Comparison of ENCODE assay signal across 8 cellular contexts in genomic region chr15:90233701-90234518, GRCh38. TPM values are rescaled to one million over a fixed set of nuclear protein-coding genes. Genes with fewer than 3 reads are reported as not detected.
DNase-seq lines count a peak whose midpoint lies in the region; ATAC-seq and TF ChIP-seq lines count a peak whose summit lies in the region.

TSS of gene CIB1 (minus strand) at chr15:90233941. CDS start at chr15:90233885, 56 bp downstream.
A gene with protein sequence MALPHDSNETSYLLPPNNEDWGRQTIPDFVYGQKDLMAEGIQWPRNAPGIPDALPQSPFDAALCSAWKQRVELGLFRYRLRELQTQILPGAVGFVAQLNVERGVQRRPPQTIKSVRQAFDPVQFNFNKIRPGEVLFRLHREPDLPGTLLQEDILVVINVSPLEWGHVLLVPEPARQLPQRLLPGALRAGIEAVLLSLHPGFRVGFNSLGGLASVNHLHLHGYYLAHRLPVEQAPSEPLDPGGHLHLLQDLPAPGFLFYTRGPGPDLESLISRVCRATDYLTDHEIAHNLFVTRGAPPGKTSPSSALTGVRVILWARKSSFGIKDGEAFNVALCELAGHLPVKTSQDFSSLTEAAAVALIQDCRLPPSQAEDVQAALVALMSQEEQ (plus strand): TSS chr15:90234209. CDS start chr15:90240909, 6,700 bp downstream.

- peak within 1 kb of the TSS; percentile 86 for H3K27ac Mint-ChIP-seq in activated T-helper 2 cell treated with anti-CD3 and anti-CD28 coated beads, Interferon-gamma antibody, Interleukin-2, Interleukin-4, amounts not matched to agents 10 μg/mL and 5 μg/mL and 100 μg/mL, durations not matched to agents 14 hours and 24 hours and 36 hours
- peak within 1 kb of the TSS; percentile 99 for H3K27ac Mint-ChIP-seq in natural killer cell

- intact Hi-C loops in activated T-helper 2 cell treated with anti-CD3 and anti-CD28 coated beads, Interferon-gamma antibody, Interleukin-2, Interleukin-4, amounts not matched to agents 10 μg/mL and 5 μg/mL and 100 μg/mL, durations not matched to agents 14 hours and 24 hours and 36 hours (cut with micrococcal nuclease) = loop anchor here (1.0 to 10.0 kb wide), 6 partner anchors 31 to 701 kb away; partner anchors contain the start of genes HDDC3, NGRN, SEMA4B and UNC45A
- intact Hi-C loops in natural killer cell (cut with micrococcal nuclease) = loop anchor here (1.0 to 10.0 kb wide), 5 partner anchors 31 to 1621 kb away; partner anchors contain the start of genes NGRN and SLCO3A1

- peak; percentile 78 for ATAC-seq in RWPE2 (ENCODE audit: low read depth)
- ATAC-seq in natural killer cell = peak; percentile 79 to 93 (median 81)

- peak within 1 kb of the TSS; percentile 80 for H2AFZ ChIP-seq in Loucy (ENCODE audit: low read length)

- no peak for TF ChIP-seq CTCF in Loucy (conservative IDR thresholded peaks at IDR 0.05; ENCODE audit: low read length)
- TF ChIP-seq CTCF in RWPE2 (IDR thresholded peaks at IDR 0.05; ENCODE audit: poor library complexity, severe bottlenecking) = no peak
- no peak for TF ChIP-seq CTCF in fibroblast of mammary gland (conservative IDR thresholded peaks at IDR 0.05; ENCODE audit: control insufficient read depth, insufficient read depth, low read depth, low read length)
- TF ChIP-seq CTCF in natural killer cell (IDR thresholded peaks at IDR 0.05) = no peak

- H3K36me3 ChIP-seq in H7 (replicated peaks; ENCODE audit: control insufficient read depth, insufficient read depth, low read length) (peaks cover 3% of the 10 kb centered on the region), Loucy (ENCODE audit: insufficient read depth, low read length) (peaks cover 12% of the 10 kb centered on the region; the same call in 1 of the 2 replicates), RWPE2 (ENCODE audit: low read depth) (peaks cover 53% of the 10 kb centered on the region)

- DNase-seq in ELR (ENCODE audit: low read depth) (peak; percentile 96), H7 (peak; percentile 100), RWPE2 (ENCODE audit: low spot score) (peak; percentile 99), fibroblast of mammary gland (ENCODE audit: low read depth) (peak; percentile 94), natural killer cell (peak; percentile 95)
- peak; percentile 97 for DNase-seq in activated T-helper 2 cell treated with anti-CD3 and anti-CD28 coated beads, Interferon-gamma antibody, Interleukin-2, Interleukin-4, amounts not matched to agents 10 μg/mL and 5 μg/mL and 100 μg/mL, durations not matched to agents 14 hours and 24 hours and 36 hours (ENCODE audit: low spot score)
- DNase-seq in stimulated activated naive CD4-positive, alpha-beta T cell (lab: John Stamatoyannopoulos, UW) = peak; percentile 90 to 98 (median 94)

- H3K9me3 ChIP-seq in Loucy (ENCODE audit: insufficient read depth, low read depth, low read length) = no peaks in the 10 kb centered on the region
- no peaks in the 10 kb centered on the region for H3K9me3 ChIP-seq in RWPE2 (ENCODE audit: severe bottlenecking)

- peaks cover 57% of the 10 kb centered on the region for H3K36me3 Mint-ChIP-seq in activated T-helper 2 cell treated with anti-CD3 and anti-CD28 coated beads, Interferon-gamma antibody, Interleukin-2, Interleukin-4, amounts not matched to agents 10 μg/mL and 5 μg/mL and 100 μg/mL, durations not matched to agents 14 hours and 24 hours and 36 hours (ENCODE audit: low read depth)
- no peaks in the 10 kb centered on the region for H3K36me3 Mint-ChIP-seq in natural killer cell

- peak within 1 kb of the TSS; percentile 72 for H3K9ac ChIP-seq in Loucy (ENCODE audit: low read depth, low read length, poor library complexity, severe bottlenecking)

- H3K79me2 ChIP-seq in Loucy (ENCODE audit: insufficient read depth, low read length) = peaks cover 30% of the 10 kb centered on the region

- peaks cover 38% of the 10 kb centered on the region for H3K4me1 Mint-ChIP-seq in activated T-helper 2 cell treated with anti-CD3 and anti-CD28 coated beads, Interferon-gamma antibody, Interleukin-2, Interleukin-4, amounts not matched to agents 10 μg/mL and 5 μg/mL and 100 μg/mL, durations not matched to agents 14 hours and 24 hours and 36 hours (ENCODE audit: low read depth)
- H3K4me1 Mint-ChIP-seq in natural killer cell = peaks cover 44 to 53% of the 10 kb centered on the region in 2 donors

- no peaks in the 10 kb centered on the region for H3K9me2 ChIP-seq in Loucy (replicated peaks; ENCODE audit: low read depth, low read length)

- H3F3A ChIP-seq in Loucy (ENCODE audit: low read depth) = no peaks in the 10 kb centered on the region

- peak within 1 kb of the TSS; percentile 92 for H3K4me3 Mint-ChIP-seq in activated T-helper 2 cell treated with anti-CD3 and anti-CD28 coated beads, Interferon-gamma antibody, Interleukin-2, Interleukin-4, amounts not matched to agents 10 μg/mL and 5 μg/mL and 100 μg/mL, durations not matched to agents 14 hours and 24 hours and 36 hours (ENCODE audit: low read depth)
- peak within 1 kb of the TSS; percentile 90 for H3K4me3 Mint-ChIP-seq in natural killer cell

- H3K4me2 ChIP-seq in Loucy (ENCODE audit: low read depth, low read length, poor library complexity, severe bottlenecking) = peak within 1 kb of the TSS; percentile 82

- no peaks in the 10 kb centered on the region for H3K27me3 ChIP-seq in H7 (ENCODE audit: control insufficient read depth, insufficient read depth, low read length)
- H3K27me3 ChIP-seq in Loucy (ENCODE audit: insufficient read depth, low read length, poor library complexity, severe bottlenecking) = no peaks in the 10 kb centered on the region
- H3K27me3 ChIP-seq in RWPE2 (ENCODE audit: insufficient read depth, poor library complexity, severe bottlenecking) = no peaks in the 10 kb centered on the region

- H4K20me1 ChIP-seq in Loucy (ENCODE audit: insufficient read depth, low read length, poor library complexity, severe bottlenecking) = peaks cover 4% of the 10 kb centered on the region

- H3K4me3 ChIP-seq in H7 (ENCODE audit: insufficient read depth, low read depth, low read length) = peak within 1 kb of the TSS; percentile 85
- peak within 1 kb of the TSS; percentile 81 for H3K4me3 ChIP-seq in Loucy (ENCODE audit: low read length, poor library complexity, severe bottlenecking)
- peak within 1 kb of the TSS; percentile 47 for H3K4me3 ChIP-seq in RWPE2 (ENCODE audit: severe bottlenecking)
- peak within 1 kb of the TSS; percentile 72 for H3K4me3 ChIP-seq in fibroblast of mammary gland (ENCODE audit: control insufficient read depth, low read depth, low read length)

- peak within 1 kb of the TSS; percentile 73 for H3K27ac ChIP-seq in RWPE2 (ENCODE audit: poor library complexity, severe bottlenecking)

- no peaks in the 10 kb centered on the region for H3K27me3 Mint-ChIP-seq in activated T-helper 2 cell treated with anti-CD3 and anti-CD28 coated beads, Interferon-gamma antibody, Interleukin-2, Interleukin-4, amounts not matched to agents 10 μg/mL and 5 μg/mL and 100 μg/mL, durations not matched to agents 14 hours and 24 hours and 36 hours (ENCODE audit: low read depth)
- H3K27me3 Mint-ChIP-seq in natural killer cell (ENCODE audit: low read depth in 2 of 2) = no peaks in the 10 kb centered on the region

- peaks cover 34% of the 10 kb centered on the region for H3K4me1 ChIP-seq in Loucy (ENCODE audit: insufficient read depth, low read length, poor library complexity, severe bottlenecking)
- no peaks in the 10 kb centered on the region for H3K4me1 ChIP-seq in RWPE2 (ENCODE audit: insufficient read depth, poor library complexity, severe bottlenecking)

- no peaks in the 10 kb centered on the region for H3K9me3 Mint-ChIP-seq in activated T-helper 2 cell treated with anti-CD3 and anti-CD28 coated beads, Interferon-gamma antibody, Interleukin-2, Interleukin-4, amounts not matched to agents 10 μg/mL and 5 μg/mL and 100 μg/mL, durations not matched to agents 14 hours and 24 hours and 36 hours
- no peaks in the 10 kb centered on the region for H3K9me3 Mint-ChIP-seq in natural killer cell

RNA-seq across cellular contexts. Expression of gene CIB1, which starts in this region (rescaled TPM):
- 16.3 and 21.2 TPM in 2 replicates for total RNA-seq in H7 (2014; rRNA removed; shearing (Covaris generic))
- 159 and 162 TPM in 2 replicates for total RNA-seq in activated T-helper 2 cell treated with anti-CD3 and anti-CD28 coated beads, Interferon-gamma antibody, Interleukin-2, Interleukin-4, amounts not matched to agents 10 μg/mL and 5 μg/mL and 100 μg/mL, durations not matched to agents 14 hours and 24 hours and 36 hours
- 100 to 1,000 TPM; 136 to 209 (median 154) TPM for total RNA-seq in natural killer cell

RNA-seq across cellular contexts. Expression of the second gene that starts in this region (rescaled TPM):
- total RNA-seq in H7 (2014; rRNA removed; shearing (Covaris generic)) = 5.2 and 5.8 TPM in 2 replicates
- total RNA-seq in activated T-helper 2 cell treated with anti-CD3 and anti-CD28 coated beads, Interferon-gamma antibody, Interleukin-2, Interleukin-4, amounts not matched to agents 10 μg/mL and 5 μg/mL and 100 μg/mL, durations not matched to agents 14 hours and 24 hours and 36 hours = 11.4 and 12.0 TPM in 2 replicates
- total RNA-seq in natural killer cell = 10 to 100 TPM in 1 of 3 donors, 1 to 10 TPM in 2; 7.8 to 11.1 (median 9.5) TPM

Comparison
In these comparisons a context has a peak if more than half of its experiments do, and no peak if none do; other contexts are left out.
1. Peak in every context shown above with its lines: DNase-seq, ATAC-seq, H3K4me3 ChIP-seq and H3K27ac ChIP-seq.